ENCODE assay signal across 9 cellular contexts in the genomic region with DNA sequence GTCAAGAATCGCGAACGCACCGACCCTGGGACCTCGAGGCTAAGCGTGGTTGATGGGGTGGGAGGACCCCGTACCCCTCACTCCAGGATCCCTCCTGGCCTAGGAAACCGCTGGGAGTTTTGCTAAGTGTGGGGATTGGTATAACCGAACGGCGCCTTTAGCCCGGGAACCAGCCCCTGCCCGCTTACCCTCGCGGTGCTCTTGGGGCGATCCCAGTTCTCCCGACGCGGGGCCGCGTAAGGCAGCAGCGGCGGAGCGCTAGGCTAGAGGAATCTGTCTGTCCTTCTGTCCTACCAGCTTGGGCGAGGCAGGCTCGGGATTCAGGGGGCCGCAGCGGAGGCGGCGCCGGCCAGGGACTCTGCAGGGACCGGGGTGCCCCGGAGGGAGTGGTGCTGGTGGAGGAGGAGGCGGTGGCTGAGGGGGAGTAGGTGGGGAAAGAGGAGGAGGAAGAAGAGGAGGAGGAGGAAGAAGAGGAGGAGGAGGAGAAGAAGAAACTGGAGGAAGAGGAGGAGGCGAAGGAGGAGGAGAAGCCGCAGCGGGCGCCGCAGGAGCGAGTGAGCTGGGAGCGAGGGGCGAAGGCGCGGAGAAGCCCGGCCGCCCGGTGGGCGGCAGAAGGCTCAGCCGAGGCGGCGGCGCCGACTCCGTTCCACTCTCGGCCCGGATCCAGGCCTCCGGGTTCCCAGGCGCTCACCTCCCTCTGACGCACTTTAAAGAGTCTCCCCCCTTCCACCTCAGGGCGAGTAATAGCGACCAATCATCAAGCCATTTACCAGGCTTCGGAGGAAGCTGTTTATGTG. TPM values are rescaled to one million over a fixed set of nuclear protein-coding genes. Genes with fewer than 3 reads are reported as not detected.
DNase-seq lines count a peak whose midpoint lies in the region; ATAC-seq and TF ChIP-seq lines count a peak whose summit lies in the region.
"Had no signal": no experiment of that assay in that cellular context is flagged by ENCODE, and none has a peak within 500 bp of the region (broad histone marks: within the 10 kb centered on the region; RNA-seq: fewer than 3 reads in every experiment).

No MANE protein-coding gene starts in this region.

- TF ChIP-seq CTCF in retinal pigment epithelial cell (conservative IDR thresholded peaks at IDR 0.05; ENCODE audit: low read depth, low read length): no peak
- no peak for TF ChIP-seq CTCF in CD8-positive, alpha-beta T cell (IDR thresholded peaks at IDR 0.05)

- H3K4me1 Mint-ChIP-seq in activated CD4-positive, alpha-beta T cell treated with anti-CD3 and anti-CD28 coated beads for 36 hours: peaks cover 26% of the 10 kb centered on the region
- peaks cover 17% of the 10 kb centered on the region for H3K4me1 Mint-ChIP-seq in CD8-positive, alpha-beta T cell (ENCODE audit: low read depth)

- CTCF ChIA-PET in activated CD4-positive, alpha-beta T cell treated with anti-CD3 and anti-CD28 coated beads for 36 hours (lab: Charles Lee): interaction anchor here (0.7 kb wide), 1 partner anchor 214 kb away, joined by 3 read pairs; no protein-coding TSS in a partner anchor
- CTCF ChIA-PET in CD8-positive, alpha-beta T cell (lab: Charles Lee): interaction anchor here (0.7 kb wide), 1 partner anchor 49 kb away, joined by 3 read pairs; no protein-coding TSS in a partner anchor

- H3K4me1 ChIP-seq in CD8-positive, alpha-beta T cell (ENCODE audit: insufficient read depth, low read length): peaks cover 14% of the 10 kb centered on the region

- no peaks in the 10 kb centered on the region for H3K9me3 Mint-ChIP-seq in activated CD4-positive, alpha-beta T cell treated with anti-CD3 and anti-CD28 coated beads for 36 hours (ENCODE audit: low read depth)
- no peaks in the 10 kb centered on the region for H3K9me3 Mint-ChIP-seq in CD8-positive, alpha-beta T cell

- peaks cover 66% of the 10 kb centered on the region for H3K27me3 Mint-ChIP-seq in activated CD4-positive, alpha-beta T cell treated with anti-CD3 and anti-CD28 coated beads for 36 hours
- peaks cover 54% of the 10 kb centered on the region for H3K27me3 Mint-ChIP-seq in CD8-positive, alpha-beta T cell (ENCODE audit: low read depth)

- H3K36me3 ChIP-seq in CD8-positive, alpha-beta T cell (ENCODE audit: insufficient read depth, low read length): no peaks in the 10 kb centered on the region

- peaks cover 18% of the 10 kb centered on the region for H3K27me3 ChIP-seq in CD8-positive, alpha-beta T cell (ENCODE audit: insufficient read depth, low read length)

- no peak overlapping the region for H3K27ac Mint-ChIP-seq in activated CD4-positive, alpha-beta T cell treated with anti-CD3 and anti-CD28 coated beads for 36 hours
- no peak overlapping the region for H3K27ac Mint-ChIP-seq in CD8-positive, alpha-beta T cell

- no peaks in the 10 kb centered on the region for H3K36me3 Mint-ChIP-seq in activated CD4-positive, alpha-beta T cell treated with anti-CD3 and anti-CD28 coated beads for 36 hours (ENCODE audit: low read depth)
- no peaks in the 10 kb centered on the region for H3K36me3 Mint-ChIP-seq in CD8-positive, alpha-beta T cell

- no peak overlapping the region for H3K27ac ChIP-seq in CD8-positive, alpha-beta T cell (ENCODE audit: low read depth, low read length)

- no peak overlapping the region for H3K4me3 ChIP-seq in retinal pigment epithelial cell (ENCODE audit: low read length)
- no peak overlapping the region for H3K4me3 ChIP-seq in CD8-positive, alpha-beta T cell (ENCODE audit: low read depth, low read length)

- peak; percentile 48 for DNase-seq in activated CD4-positive, alpha-beta T cell treated with anti-CD3 and anti-CD28 coated beads for 36 hours
- DNase-seq in activated CD4-positive, alpha-beta T cell treated with anti-CD3 and anti-CD28 coated beads for 1 hour: no peak
- DNase-seq in germinal center (ENCODE audit: low spot score) (peak; percentile 45), retinal pigment epithelial cell (ENCODE audit: low read depth) (peak; percentile 9), AML-193 (lab: John Stamatoyannopoulos, UW) (no peak)
- no peak for DNase-seq in CD8-positive, alpha-beta T cell
- DNase-seq: DND-41 had no signal

- intact Hi-C loops in activated CD4-positive, alpha-beta T cell treated with anti-CD3 and anti-CD28 coated beads for 36 hours (cut with DNase I, micrococcal nuclease): loop anchor here (1.0 to 10.0 kb wide), 3 partner anchors 9 to 405 kb away; no protein-coding TSS in a partner anchor
- intact Hi-C loops in CD8-positive, alpha-beta T cell (cut with DNase I, micrococcal nuclease): no loop called here

- H3K4me3 Mint-ChIP-seq in activated CD4-positive, alpha-beta T cell treated with anti-CD3 and anti-CD28 coated beads for 36 hours: peak overlapping the region; percentile 26
- no peak overlapping the region for H3K4me3 Mint-ChIP-seq in CD8-positive, alpha-beta T cell

- no peaks in the 10 kb centered on the region for H3K9me3 ChIP-seq in CD8-positive, alpha-beta T cell (ENCODE audit: low read length)

- peak; percentile 34 for ATAC-seq in activated CD4-positive, alpha-beta T cell treated with anti-CD3 and anti-CD28 coated beads for 36 hours
- ATAC-seq in SK-N-SH treated with all-trans-retinoic acid at 6 μM for 48 hours (peak; percentile 12; the same call in 1 of the 3 replicates), HG03135 (IDR thresholded peaks at IDR 0.05; ENCODE audit: unreplicated experiment) (no peak)
- no peak for ATAC-seq in CD8-positive, alpha-beta T cell

- POLR2A ChIA-PET in activated CD4-positive, alpha-beta T cell treated with anti-CD3 and anti-CD28 coated beads for 36 hours (lab: Charles Lee): no interaction called here
- POLR2A ChIA-PET in CD8-positive, alpha-beta T cell (lab: Charles Lee): no interaction called here

TF ChIP-seq in SK-N-SH treated with all-trans-retinoic acid at 6 μM for 48 hours, 23 proteins besides CTCF, POLR2A, EP300 and RAD21 (continues in another document):
- no peak for TF ChIP-seq ZFP3 (CRISPR knock-in tag; IDR thresholded peaks at IDR 0.05)
- TF ChIP-seq, protein P1, sequence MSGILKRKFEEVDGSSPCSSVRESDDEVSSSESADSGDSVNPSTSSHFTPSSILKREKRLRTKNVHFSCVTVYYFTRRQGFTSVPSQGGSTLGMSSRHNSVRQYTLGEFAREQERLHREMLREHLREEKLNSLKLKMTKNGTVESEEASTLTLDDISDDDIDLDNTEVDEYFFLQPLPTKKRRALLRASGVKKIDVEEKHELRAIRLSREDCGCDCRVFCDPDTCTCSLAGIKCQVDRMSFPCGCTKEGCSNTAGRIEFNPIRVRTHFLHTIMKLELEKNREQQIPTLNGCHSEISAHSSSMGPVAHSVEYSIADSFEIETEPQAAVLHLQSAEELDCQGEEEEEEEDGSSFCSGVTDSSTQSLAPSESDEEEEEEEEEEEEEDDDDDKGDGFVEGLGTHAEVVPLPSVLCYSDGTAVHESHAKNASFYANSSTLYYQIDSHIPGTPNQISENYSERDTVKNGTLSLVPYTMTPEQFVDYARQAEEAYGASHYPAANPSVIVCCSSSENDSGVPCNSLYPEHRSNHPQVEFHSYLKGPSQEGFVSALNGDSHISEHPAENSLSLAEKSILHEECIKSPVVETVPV (CRISPR knock-in tag; IDR thresholded peaks at IDR 0.05): no peak
- no peak for TF ChIP-seq ZNF70 (CRISPR knock-in tag; IDR thresholded peaks at IDR 0.05)
- TF ChIP-seq CSDC2 (CRISPR knock-in tag; IDR thresholded peaks at IDR 0.05): no peak
- TF ChIP-seq, protein P2, sequence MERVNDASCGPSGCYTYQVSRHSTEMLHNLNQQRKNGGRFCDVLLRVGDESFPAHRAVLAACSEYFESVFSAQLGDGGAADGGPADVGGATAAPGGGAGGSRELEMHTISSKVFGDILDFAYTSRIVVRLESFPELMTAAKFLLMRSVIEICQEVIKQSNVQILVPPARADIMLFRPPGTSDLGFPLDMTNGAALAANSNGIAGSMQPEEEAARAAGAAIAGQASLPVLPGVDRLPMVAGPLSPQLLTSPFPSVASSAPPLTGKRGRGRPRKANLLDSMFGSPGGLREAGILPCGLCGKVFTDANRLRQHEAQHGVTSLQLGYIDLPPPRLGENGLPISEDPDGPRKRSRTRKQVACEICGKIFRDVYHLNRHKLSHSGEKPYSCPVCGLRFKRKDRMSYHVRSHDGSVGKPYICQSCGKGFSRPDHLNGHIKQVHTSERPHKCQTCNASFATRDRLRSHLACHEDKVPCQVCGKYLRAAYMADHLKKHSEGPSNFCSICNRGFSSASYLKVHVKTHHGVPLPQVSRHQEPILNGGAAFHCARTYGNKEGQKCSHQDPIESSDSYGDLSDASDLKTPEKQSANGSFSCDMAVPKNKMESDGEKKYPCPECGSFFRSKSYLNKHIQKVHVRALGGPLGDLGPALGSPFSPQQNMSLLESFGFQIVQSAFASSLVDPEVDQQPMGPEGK (CRISPR knock-in tag; IDR thresholded peaks at IDR 0.05; ENCODE audit: borderline replicate concordance): no peak
- TF ChIP-seq, protein P3, sequence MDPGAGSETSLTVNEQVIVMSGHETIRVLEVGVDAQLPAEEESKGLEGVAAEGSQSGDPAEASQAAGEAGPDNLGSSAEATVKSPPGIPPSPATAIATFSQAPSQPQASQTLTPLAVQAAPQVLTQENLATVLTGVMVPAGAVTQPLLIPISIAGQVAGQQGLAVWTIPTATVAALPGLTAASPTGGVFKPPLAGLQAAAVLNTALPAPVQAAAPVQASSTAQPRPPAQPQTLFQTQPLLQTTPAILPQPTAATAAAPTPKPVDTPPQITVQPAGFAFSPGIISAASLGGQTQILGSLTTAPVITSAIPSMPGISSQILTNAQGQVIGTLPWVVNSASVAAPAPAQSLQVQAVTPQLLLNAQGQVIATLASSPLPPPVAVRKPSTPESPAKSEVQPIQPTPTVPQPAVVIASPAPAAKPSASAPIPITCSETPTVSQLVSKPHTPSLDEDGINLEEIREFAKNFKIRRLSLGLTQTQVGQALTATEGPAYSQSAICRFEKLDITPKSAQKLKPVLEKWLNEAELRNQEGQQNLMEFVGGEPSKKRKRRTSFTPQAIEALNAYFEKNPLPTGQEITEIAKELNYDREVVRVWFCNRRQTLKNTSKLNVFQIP (CRISPR knock-in tag; IDR thresholded peaks at IDR 0.05; ENCODE audit: borderline replicate concordance, low read depth): no peak
- no peak for TF ChIP-seq ZC3H10 (CRISPR knock-in tag; IDR thresholded peaks at IDR 0.05)
- TF ChIP-seq, protein P4, sequence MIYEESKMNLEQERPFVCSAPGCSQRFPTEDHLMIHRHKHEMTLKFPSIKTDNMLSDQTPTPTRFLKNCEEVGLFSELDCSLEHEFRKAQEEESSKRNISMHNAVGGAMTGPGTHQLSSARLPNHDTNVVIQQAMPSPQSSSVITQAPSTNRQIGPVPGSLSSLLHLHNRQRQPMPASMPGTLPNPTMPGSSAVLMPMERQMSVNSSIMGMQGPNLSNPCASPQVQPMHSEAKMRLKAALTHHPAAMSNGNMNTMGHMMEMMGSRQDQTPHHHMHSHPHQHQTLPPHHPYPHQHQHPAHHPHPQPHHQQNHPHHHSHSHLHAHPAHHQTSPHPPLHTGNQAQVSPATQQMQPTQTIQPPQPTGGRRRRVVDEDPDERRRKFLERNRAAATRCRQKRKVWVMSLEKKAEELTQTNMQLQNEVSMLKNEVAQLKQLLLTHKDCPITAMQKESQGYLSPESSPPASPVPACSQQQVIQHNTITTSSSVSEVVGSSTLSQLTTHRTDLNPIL (CRISPR knock-in tag; IDR thresholded peaks at IDR 0.05; ENCODE audit: low read depth): no peak
- TF ChIP-seq ZNF565 (CRISPR knock-in tag; conservative IDR thresholded peaks at IDR 0.05; ENCODE audit: low read depth): no peak
- no peak for TF ChIP-seq OSR1 (CRISPR knock-in tag; IDR thresholded peaks at IDR 0.05)

RNA-seq across cellular contexts. Expression of a gene that starts 0.4 kb away (rescaled TPM):
- total RNA-seq in activated CD4-positive, alpha-beta T cell treated with anti-CD3 and anti-CD28 coated beads for 36 hours: not detected
- total RNA-seq in CD8-positive, alpha-beta T cell: not detected

Comparison
In these comparisons a context has a peak if more than half of its experiments do, and no peak if none do; other contexts are left out.
1. DNase-seq: peak in activated CD4-positive, alpha-beta T cell treated with anti-CD3 and anti-CD28 coated beads for 36 hours (single experiment), germinal center (single experiment) and retinal pigment epithelial cell (single experiment); none in activated CD4-positive, alpha-beta T cell treated with anti-CD3 and anti-CD28 coated beads for 1 hour (single experiment), CD8-positive, alpha-beta T cell (0 of 7) and AML-193 (0 of 2).
2. ATAC-seq: peak in activated CD4-positive, alpha-beta T cell treated with anti-CD3 and anti-CD28 coated beads for 36 hours (single experiment) and SK-N-SH treated with all-trans-retinoic acid at 6 μM for 48 hours (single experiment); none in CD8-positive, alpha-beta T cell (single experiment) and HG03135 (single experiment).
3. intact Hi-C loops: an anchor here in activated CD4-positive, alpha-beta T cell treated with anti-CD3 and anti-CD28 coated beads for 36 hours (1.0 to 10.0 kb wide); none called in CD8-positive, alpha-beta T cell.